8 cellular contexts compared by ENCODE assay signal in the genomic region with DNA sequence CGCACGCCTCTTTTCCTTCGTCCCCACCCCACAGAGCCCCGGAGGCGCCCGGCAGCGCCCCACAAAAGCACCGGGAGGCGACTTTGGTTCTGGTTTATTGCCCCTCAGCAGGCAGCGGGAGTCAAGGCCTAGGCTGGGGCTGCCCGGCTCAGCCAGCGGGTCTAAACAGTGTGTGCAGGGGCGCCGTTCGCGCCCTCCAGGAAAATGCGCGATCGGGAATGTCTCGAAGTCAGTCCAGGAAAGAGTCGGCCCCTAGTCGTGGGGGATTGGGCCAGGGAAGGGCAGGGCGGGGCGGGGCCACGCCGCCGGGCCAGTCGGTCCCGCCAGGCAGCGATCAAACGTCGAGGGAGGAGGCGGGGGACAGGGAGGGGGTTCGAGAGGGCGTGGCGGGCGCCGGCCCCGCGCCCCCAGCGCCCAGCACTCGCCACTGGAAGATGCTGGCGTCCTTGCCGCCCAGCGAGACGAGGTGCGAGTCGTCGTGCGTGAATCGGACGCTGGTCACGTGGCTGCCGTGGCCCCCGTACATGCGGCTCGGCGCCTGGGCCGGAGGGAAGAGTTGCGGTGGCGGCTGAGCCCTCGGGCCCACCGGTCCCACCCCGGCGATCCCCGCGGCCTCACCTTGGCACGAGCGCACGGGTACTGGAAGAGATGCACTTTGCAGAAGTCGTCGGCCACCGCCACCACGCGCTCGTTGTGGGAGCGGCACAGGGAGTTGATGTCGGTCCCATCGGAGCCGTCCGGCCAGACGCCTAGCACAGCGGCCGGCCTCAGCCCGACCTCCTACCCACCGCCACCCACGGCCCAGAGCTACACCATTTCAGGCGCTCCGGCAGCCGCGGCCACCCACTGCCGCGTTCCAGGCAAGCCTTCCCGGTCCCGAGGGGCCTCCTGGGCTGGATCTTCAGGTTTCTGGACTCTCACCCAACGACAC. TPM values are rescaled to one million over a fixed set of nuclear protein-coding genes. Genes with fewer than 3 reads are reported as not detected.
DNase-seq lines count a peak whose midpoint lies in the region; ATAC-seq and TF ChIP-seq lines count a peak whose summit lies in the region.

No MANE protein-coding gene starts in this region.

- POLR2A ChIA-PET in activated CD8-positive, alpha-beta T cell treated with anti-CD3 and anti-CD28 coated beads for 36 hours (lab: Charles Lee) = interaction anchor here (0.6 to 3.9 kb wide), 14 partner anchors 9 to 253 kb away, joined by 3 to 59 read pairs (median 8); partner anchors contain the start of genes B3GAT3, C11orf98, CSKMT and EML3

- H3K9me3 ChIP-seq in fibroblast of lung (ENCODE audit: control insufficient read depth, insufficient read depth, low read depth, low read length) = no peaks in the 10 kb centered on the region
- H3K9me3 ChIP-seq in vagina = no peaks in the 10 kb centered on the region

- peaks cover 41% of the 10 kb centered on the region for H3K4me1 Mint-ChIP-seq in activated CD8-positive, alpha-beta T cell treated with anti-CD3 and anti-CD28 coated beads for 36 hours (ENCODE audit: low read depth)

- H3K27ac ChIP-seq in fibroblast of lung (ENCODE audit: insufficient read depth, low read length) = peak overlapping the region; percentile 92
- peak overlapping the region; percentile 97 for H3K27ac ChIP-seq in vagina

- H3K4me3 Mint-ChIP-seq in activated CD8-positive, alpha-beta T cell treated with anti-CD3 and anti-CD28 coated beads for 36 hours = peak overlapping the region; percentile 86

- no peaks in the 10 kb centered on the region for H4K20me1 ChIP-seq in fibroblast of lung (ENCODE audit: control insufficient read depth, extremely low read depth, insufficient read depth, low read length)

- DNase-seq in NCI-H524 (lab: John Stamatoyannopoulos, UW) = peak; percentile 46 to 57
- DNase-seq in NCI-H524 treated with DMSO at 0.1 percent for 48 hours (lab: John Stamatoyannopoulos, UW) = no peak
- peak; percentile 64 to 95 (median 93) for DNase-seq in NCI-H1417 (lab: John Stamatoyannopoulos, UW)
- DNase-seq in activated CD8-positive, alpha-beta T cell treated with anti-CD3 and anti-CD28 coated beads for 36 hours = peak; percentile 19
- peak; percentile 21 to 70 for DNase-seq in fibroblast of lung (ENCODE audit: low read depth in 2 of 2)
- DNase-seq in myocyte (ENCODE audit: low read depth) = peak; percentile 44
- DNase-seq in vagina (ENCODE audit: extremely low spot score in 2 of 2) = no peak

- peak overlapping the region; percentile 26 for H3K9ac ChIP-seq in fibroblast of lung (ENCODE audit: insufficient read depth, low read length)

- H3K4me1 ChIP-seq in fibroblast of lung (ENCODE audit: control insufficient read depth, extremely low read depth, insufficient read depth, low read length) = peaks cover 6% of the 10 kb centered on the region
- H3K4me1 ChIP-seq in vagina = peaks cover 37% of the 10 kb centered on the region

- TF ChIP-seq POLR2A in vagina (IDR thresholded peaks at IDR 0.05) = no peak

- H3K4me3 ChIP-seq in fibroblast of lung (replicated peaks in 1 of 4; ENCODE audit: control extremely low read depth in 1 of 4, insufficient read depth in 1 of 4, low read depth in 3 of 4, low read length in 4 of 4) (peak overlapping the region; percentile 36 to 77 (median 49)), vagina (peak overlapping the region; percentile 73 to 94)

- no peaks in the 10 kb centered on the region for H3K9me3 Mint-ChIP-seq in activated CD8-positive, alpha-beta T cell treated with anti-CD3 and anti-CD28 coated beads for 36 hours

- H3K4me2 ChIP-seq in fibroblast of lung (ENCODE audit: extremely low read depth, insufficient read depth, low read length) = peak overlapping the region; percentile 85

- CTCF ChIA-PET in activated CD8-positive, alpha-beta T cell treated with anti-CD3 and anti-CD28 coated beads for 36 hours (lab: Charles Lee) = interaction anchor here (0.6 to 2.7 kb wide), 11 partner anchors 8 to 78 kb away, joined by 3 to 24 read pairs (median 4); partner anchors contain the start of genes C11orf98, CSKMT, EML3 and INTS5

- H2AFZ ChIP-seq in fibroblast of lung (ENCODE audit: low read length) = peak overlapping the region; percentile 10

- peaks cover 36% of the 10 kb centered on the region for H3K79me2 ChIP-seq in fibroblast of lung (ENCODE audit: control insufficient read depth, insufficient read depth, low read length)

- intact Hi-C loops in activated CD8-positive, alpha-beta T cell treated with anti-CD3 and anti-CD28 coated beads for 36 hours (cut with micrococcal nuclease) = no loop called here
- intact Hi-C loops in vagina (cut with DNase I) = no loop called here

- H3K27me3 Mint-ChIP-seq in activated CD8-positive, alpha-beta T cell treated with anti-CD3 and anti-CD28 coated beads for 36 hours = no peaks in the 10 kb centered on the region

- H3K36me3 Mint-ChIP-seq in activated CD8-positive, alpha-beta T cell treated with anti-CD3 and anti-CD28 coated beads for 36 hours (ENCODE audit: low read depth) = peaks cover 66% of the 10 kb centered on the region

- H3K36me3 ChIP-seq in fibroblast of lung (ENCODE audit: control insufficient read depth, insufficient read depth, low read length) (peaks cover 14% of the 10 kb centered on the region), vagina (peaks cover 0 to 23% of the 10 kb centered on the region in 2 donors)

- peak overlapping the region; percentile 91 for H3K27ac Mint-ChIP-seq in activated CD8-positive, alpha-beta T cell treated with anti-CD3 and anti-CD28 coated beads for 36 hours

- no peak for TF ChIP-seq CTCF in activated CD8-positive, alpha-beta T cell treated with anti-CD3 and anti-CD28 coated beads for 36 hours (IDR thresholded peaks at IDR 0.05)
- no peak for TF ChIP-seq CTCF in fibroblast of lung (conservative IDR thresholded peaks at IDR 0.05 in 1 of 2, IDR thresholded peaks at IDR 0.05 in 1 of 2; ENCODE audit: low read depth in 1 of 2, low read length in 2 of 2)
- no peak for TF ChIP-seq CTCF in vagina (IDR thresholded peaks at IDR 0.05)

- no peak for ATAC-seq in activated CD8-positive, alpha-beta T cell treated with anti-CD3 and anti-CD28 coated beads for 36 hours
- ATAC-seq in HG03039 (IDR thresholded peaks at IDR 0.05; ENCODE audit: unreplicated experiment) = no peak

- H3K27me3 ChIP-seq in fibroblast of lung (ENCODE audit: control insufficient read depth, insufficient read depth, low read length) (no peaks in the 10 kb centered on the region), vagina (no peaks in the 10 kb centered on the region)

RNA-seq across cellular contexts. Expression of gene MTA2, which starts 0.7 kb away (rescaled TPM):
- total RNA-seq in activated CD8-positive, alpha-beta T cell treated with anti-CD3 and anti-CD28 coated beads for 36 hours = 100 to 1,000 TPM; 159 to 164 TPM
- total RNA-seq in fibroblast of lung = 117 and 124 TPM in 2 replicates
- polyA plus RNA-seq in fibroblast of lung = 31.4 and 33.6 TPM in 2 replicates
- 65.0 and 77.5 TPM in 2 replicates for polyA plus RNA-seq in fibroblast of lung (2012)
- 73.0 and 89.7 TPM in 2 replicates for polyA minus RNA-seq in fibroblast of lung (ENCODE audit: low replicate concordance)
- 66.9 and 72.4 TPM in 2 replicates for total RNA-seq in myocyte
- 51.4 TPM for polyA plus RNA-seq in myocyte (2012)
- 96.3 TPM for total RNA-seq in vagina

RNA-seq across cellular contexts. Expression of gene EML3, which starts 10.2 kb away (rescaled TPM):
- total RNA-seq in activated CD8-positive, alpha-beta T cell treated with anti-CD3 and anti-CD28 coated beads for 36 hours = 100 to 1,000 TPM; 115 to 120 TPM
- 17.5 and 20.5 TPM in 2 replicates for total RNA-seq in fibroblast of lung
- polyA plus RNA-seq in fibroblast of lung = 17.8 and 22.6 TPM in 2 replicates
- 27.5 and 34.0 TPM in 2 replicates for polyA plus RNA-seq in fibroblast of lung (2012)
- 37.1 and 108 TPM in 2 replicates for polyA minus RNA-seq in fibroblast of lung (ENCODE audit: low replicate concordance)
- 11.3 and 17.6 TPM in 2 replicates for total RNA-seq in myocyte
- 31.5 TPM for polyA plus RNA-seq in myocyte (2012)
- total RNA-seq in vagina = 69.0 TPM

RNA-seq across cellular contexts. Expression of gene ROM1, which starts 10.7 kb away (rescaled TPM):
- total RNA-seq in activated CD8-positive, alpha-beta T cell treated with anti-CD3 and anti-CD28 coated beads for 36 hours = 1 to 10 TPM in 1 of 2 experiments, under 1 TPM in 1; 0.79 to 1.1 TPM
- 8.5 and 9.9 TPM in 2 replicates for total RNA-seq in fibroblast of lung
- polyA plus RNA-seq in fibroblast of lung = 1.7 and 3.0 TPM in 2 replicates
- 6.3 and 7.5 TPM in 2 replicates for polyA plus RNA-seq in fibroblast of lung (2012)
- 2.4 and 7.7 TPM in 2 replicates for polyA minus RNA-seq in fibroblast of lung (ENCODE audit: low replicate concordance)
- total RNA-seq in myocyte = 1.5 and 2.8 TPM in 2 replicates
- polyA plus RNA-seq in myocyte (2012) = 6.6 TPM
- total RNA-seq in vagina = 6.1 TPM

RNA-seq across cellular contexts. Expression of gene TUT1, which starts 11.1 kb away (rescaled TPM):
- total RNA-seq in activated CD8-positive, alpha-beta T cell treated with anti-CD3 and anti-CD28 coated beads for 36 hours = 10 to 100 TPM; 34.4 to 38.0 TPM
- total RNA-seq in fibroblast of lung (6.9 and 7.8 TPM in 2 replicates), myocyte (7.5 and 8.1 TPM in 2 replicates), vagina (12.0 TPM)
- 5.5 and 6.8 TPM in 2 replicates for polyA plus RNA-seq in fibroblast of lung
- 7.1 and 9.5 TPM in 2 replicates for polyA plus RNA-seq in fibroblast of lung (2012)
- polyA minus RNA-seq in fibroblast of lung (ENCODE audit: low replicate concordance) = 5.9 and 7.1 TPM in 2 replicates
- polyA plus RNA-seq in myocyte (2012) = 13.5 TPM

RNA-seq across cellular contexts. Expression of gene B3GAT3, which starts 19.4 kb away (rescaled TPM):
- 10 to 100 TPM; 59.1 to 61.4 TPM for total RNA-seq in activated CD8-positive, alpha-beta T cell treated with anti-CD3 and anti-CD28 coated beads for 36 hours
- total RNA-seq in fibroblast of lung (29.1 and 30.8 TPM in 2 replicates), myocyte (52.6 and 59.8 TPM in 2 replicates), vagina (41.7 TPM)
- polyA plus RNA-seq in fibroblast of lung = 15.9 and 17.6 TPM in 2 replicates
- polyA plus RNA-seq in fibroblast of lung (2012) = 25.3 and 35.4 TPM in 2 replicates
- 15.4 and 17.9 TPM in 2 replicates for polyA minus RNA-seq in fibroblast of lung (ENCODE audit: low replicate concordance)
- 45.2 TPM for polyA plus RNA-seq in myocyte (2012)

Comparison
In these comparisons a context has a peak if more than half of its experiments do, and no peak if none do; other contexts are left out.
1. DNase-seq: peak in NCI-H524 (2 of 2), NCI-H1417 (3 of 3), activated CD8-positive, alpha-beta T cell treated with anti-CD3 and anti-CD28 coated beads for 36 hours (single experiment), fibroblast of lung (2 of 2) and myocyte (single experiment); none in NCI-H524 treated with DMSO at 0.1 percent for 48 hours (single experiment) and vagina (0 of 2).